In genomic region chr5:119583684-119584083, GRCh38 we compare ENCODE assay signal across 15 cellular contexts. TPM values are rescaled to one million over a fixed set of nuclear protein-coding genes. Genes with fewer than 3 reads are reported as not detected.
DNase-seq lines count a peak whose midpoint lies in the region; ATAC-seq and TF ChIP-seq lines count a peak whose summit lies in the region.
"Had no signal": no experiment of that assay in that cellular context is flagged by ENCODE, and none has a peak within 500 bp of the region (broad histone marks: within the 10 kb centered on the region; RNA-seq: fewer than 3 reads in every experiment).

No MANE protein-coding gene starts in this region.

- H3K27ac Mint-ChIP-seq in glutamatergic neuron (ENCODE audit: unreplicated experiment), result no peak overlapping the region
- H3K27ac Mint-ChIP-seq: activated naive CD8-positive, alpha-beta T cell treated with anti-CD3 and anti-CD28 coated beads, Interleukin-2, amount 10 ng/mL, durations not matched to agents 7 days and 5 days; CD8-positive, alpha-beta memory T cell had no signal

- no peak overlapping the region for H3K4me3 Mint-ChIP-seq in glutamatergic neuron (ENCODE audit: unreplicated experiment)
- H3K4me3 Mint-ChIP-seq: activated naive CD8-positive, alpha-beta T cell treated with anti-CD3 and anti-CD28 coated beads, Interleukin-2, amount 10 ng/mL, durations not matched to agents 7 days and 5 days; CD8-positive, alpha-beta memory T cell; neural crest cell had no signal

- no peaks in the 10 kb centered on the region for H3K36me3 Mint-ChIP-seq in glutamatergic neuron (ENCODE audit: unreplicated experiment)
- H3K36me3 Mint-ChIP-seq: activated naive CD8-positive, alpha-beta T cell treated with anti-CD3 and anti-CD28 coated beads, Interleukin-2, amount 10 ng/mL, durations not matched to agents 7 days and 5 days; CD8-positive, alpha-beta memory T cell had no signal

- peaks cover 19% of the 10 kb centered on the region for H3K4me1 Mint-ChIP-seq in glutamatergic neuron (ENCODE audit: low read depth, unreplicated experiment)
- H3K4me1 Mint-ChIP-seq: activated naive CD8-positive, alpha-beta T cell treated with anti-CD3 and anti-CD28 coated beads, Interleukin-2, amount 10 ng/mL, durations not matched to agents 7 days and 5 days; CD8-positive, alpha-beta memory T cell had no signal

- no peaks in the 10 kb centered on the region for H3K27me3 Mint-ChIP-seq in glutamatergic neuron (ENCODE audit: unreplicated experiment)

- no peaks in the 10 kb centered on the region for H3K9me3 Mint-ChIP-seq in glutamatergic neuron (ENCODE audit: unreplicated experiment)
- H3K9me3 Mint-ChIP-seq: activated naive CD8-positive, alpha-beta T cell treated with anti-CD3 and anti-CD28 coated beads, Interleukin-2, amount 10 ng/mL, durations not matched to agents 7 days and 5 days; neural crest cell had no signal

- ATAC-seq in GM18870 (IDR thresholded peaks at IDR 0.05; ENCODE audit: unreplicated experiment), result peak; percentile 94
- peak; percentile 95 for ATAC-seq in GM21737 (IDR thresholded peaks at IDR 0.05; ENCODE audit: unreplicated experiment)
- peak; percentile 90 for ATAC-seq in HG03196 (IDR thresholded peaks at IDR 0.05; ENCODE audit: unreplicated experiment)
- no peak for ATAC-seq in left cardiac atrium

- TF ChIP-seq CTCF in glutamatergic neuron (IDR thresholded peaks at IDR 0.05; ENCODE audit: partially characterized antibody, unreplicated experiment), result no peak

- peak; percentile 64 for DNase-seq in kidney glomerular epithelial cell (lab: John Stamatoyannopoulos, UW)
- DNase-seq in left cardiac atrium, result no peak
- DNase-seq in NK-92 (lab: John Stamatoyannopoulos, UW; ENCODE audit: unreplicated experiment), result no peak
- DNase-seq in glutamatergic neuron, result no peak
- no peak for DNase-seq in glomerular visceral epithelial cell (ENCODE audit: extremely low spot score)
- DNase-seq: activated CD4-positive, alpha-beta T cell treated with anti-CD3 and anti-CD28 coated beads, Interleukin-2, amount 50 U/mL, for 48 hours; activated naive CD8-positive, alpha-beta T cell treated with anti-CD3 and anti-CD28 coated beads, Interleukin-2, amount 10 ng/mL, durations not matched to agents 7 days and 5 days; CD8-positive, alpha-beta memory T cell; effector memory CD4-positive, alpha-beta T cell; NCI-H446 treated with DMSO at 0.1 percent for 48 hours; stimulated activated CD4-positive, alpha-beta T cell treated with anti-CD3 and anti-CD28 coated beads, Interleukin-4, amount 100 ng/mL, for 24 hours had no signal

- intact Hi-C loops in left cardiac atrium (cut with DNase I), result no loop called here

RNA-seq across cellular contexts. Expression of gene FAM170A, which starts 45.7 kb away (rescaled TPM):
- total RNA-seq in left cardiac atrium (not detected), glutamatergic neuron (ENCODE audit: unreplicated experiment) (not detected)
- total RNA-seq: activated naive CD8-positive, alpha-beta T cell treated with anti-CD3 and anti-CD28 coated beads, Interleukin-2, amount 10 ng/mL, durations not matched to agents 7 days and 5 days; CD8-positive, alpha-beta memory T cell; neural crest cell had no signal

Comparison
In these comparisons a context has a peak if more than half of its experiments do, and no peak if none do; other contexts are left out.
1. ATAC-seq: peak in GM18870 (single experiment), GM21737 (single experiment) and HG03196 (single experiment); none in left cardiac atrium (0 of 2).